In genomic region chr9:134680393-134681060, GRCh38 we compare ENCODE assay signal across 23 cellular contexts. TPM values are rescaled to one million over a fixed set of nuclear protein-coding genes. Genes with fewer than 3 reads are reported as not detected.
DNase-seq lines count a peak whose midpoint lies in the region; ATAC-seq, FAIRE-seq and TF ChIP-seq lines count a peak whose summit lies in the region.
"Had no signal": no experiment of that assay in that cellular context is flagged by ENCODE, and none has a peak within 500 bp of the region (broad histone marks: within the 10 kb centered on the region; RNA-seq: fewer than 3 reads in every experiment).

No MANE protein-coding gene starts in this region.

- TF ChIP-seq CTCF in A549 (IDR thresholded peaks at IDR 0.05): no peak
- no peak for TF ChIP-seq CTCF in RWPE1 (conservative IDR thresholded peaks at IDR 0.05; ENCODE audit: low read depth)
- no peak for TF ChIP-seq CTCF in hepatocyte (IDR thresholded peaks at IDR 0.05; ENCODE audit: poor library complexity)
- TF ChIP-seq CTCF in sigmoid colon (IDR thresholded peaks at IDR 0.05): no peak
- TF ChIP-seq CTCF in BE2C (IDR thresholded peaks at IDR 0.05; ENCODE audit: low read depth, low read length): no peak

- no peak for TF ChIP-seq EP300 in A549 (IDR thresholded peaks at IDR 0.05)
- TF ChIP-seq EP300 in sigmoid colon (IDR thresholded peaks at IDR 0.05): no peak

- H4K20me1 ChIP-seq in hepatocyte (ENCODE audit: insufficient read depth, poor library complexity, severe bottlenecking): peaks cover 98% of the 10 kb centered on the region

- H2AFZ ChIP-seq in hepatocyte: no peak overlapping the region

- DNase-seq in A549 (ENCODE audit: low read depth in 1 of 2, low spot score in 1 of 2): no peak
- no peak for DNase-seq in RWPE1 (ENCODE audit: low spot score)
- DNase-seq in hepatocyte (ENCODE audit: low spot score): no peak
- DNase-seq in sigmoid colon: peak; percentile 62
- DNase-seq in KG1 (lab: John Stamatoyannopoulos, UW): no peak
- DNase-seq in BE2C: no peak
- DNase-seq in 8988T: no peak
- DNase-seq: activated CD4-positive, alpha-beta T cell treated with anti-CD3 and anti-CD28 coated beads for 4 hours; activated effector memory CD4-positive, alpha-beta T cell treated with anti-CD3 and anti-CD28 coated beads, Interleukin-2, amount 50 U/mL, for 16 hours; activated T-cell treated with anti-CD3 and anti-CD28 coated beads, Interleukin-2, amount 50 U/mL, for 1 hour; body of pancreas; Kasumi-1; NCI-H146; NCI-H446; NCI-H774; nucleus accumbens; OCI-M1; stimulated activated CD4-positive, alpha-beta T cell treated with anti-CD3 and anti-CD28 coated beads, Interleukin-1b, Interleukin-23, amount 100 ng/mL, for 48 hours had no signal

- 71% methylated on average over 15 of the region's 18 CpGs for WGBS in A549 (ENCODE audit: missing lambda C conversion rate)
- 85% methylated on average over 17 of the region's 18 CpGs for WGBS in hepatocyte (ENCODE audit: low lambda C conversion rate, missing lambda C conversion rate)
- WGBS in sigmoid colon, 2 donors: 62 to 78% methylated on average over 18 of the region's 18 CpGs

- no peak for FAIRE-seq in A549 (lab: Jason Lieb, UNC)
- FAIRE-seq: D721Med had no signal

- H3K4me3 ChIP-seq in A549 (no peak overlapping the region), hepatocyte (no peak overlapping the region), sigmoid colon (no peak overlapping the region), BE2C (ENCODE audit: low read depth, low read length) (no peak overlapping the region)
- H3K4me3 ChIP-seq: body of pancreas, skin epidermis had no signal

- POLR2A ChIA-PET in A549 (lab: Yijun Ruan, JAX): no interaction called here
- POLR2A ChIA-PET in RWPE1 (lab: Yijun Ruan, JAX; ENCODE audit: low non-redundant PET): no interaction called here

- H3K27me3 ChIP-seq in hepatocyte: no peaks in the 10 kb centered on the region
- no peaks in the 10 kb centered on the region for H3K27me3 ChIP-seq in sigmoid colon
- H3K27me3 ChIP-seq in BE2C: no peaks in the 10 kb centered on the region
- H3K27me3 ChIP-seq: body of pancreas had no signal

- ATAC-seq in A549 (no peak), HG03565 (IDR thresholded peaks at IDR 0.05; ENCODE audit: unreplicated experiment) (no peak)
- ATAC-seq: body of pancreas had no signal

- H3K9me3 ChIP-seq in A549 (peaks cover 3% of the 10 kb centered on the region; the same call in 2 of the 3 replicates), hepatocyte (ENCODE audit: low read depth) (no peaks in the 10 kb centered on the region), sigmoid colon (no peaks in the 10 kb centered on the region), BE2C (no peaks in the 10 kb centered on the region)
- H3K9me3 ChIP-seq: body of pancreas had no signal

- TF ChIP-seq POLR2A in A549 (IDR thresholded peaks at IDR 0.05; ENCODE audit: low read length) (no peak), sigmoid colon (IDR thresholded peaks at IDR 0.05) (no peak)

- peak overlapping the region; percentile 3; the same call in 1 of the 3 replicates for H3K4me2 ChIP-seq in A549
- H3K4me2 ChIP-seq in hepatocyte: peak overlapping the region; percentile 20

- CTCF ChIA-PET in A549 (lab: Yijun Ruan, JAX): interaction anchor here (1.4 to 3.0 kb wide), 5 partner anchors 10 to 233 kb away, joined by 3 to 11 read pairs (median 6); no protein-coding TSS in a partner anchor
- CTCF ChIA-PET in RWPE1 (lab: Yijun Ruan, JAX): interaction anchor here (0.8 kb wide), 1 partner anchor 728 kb away, joined by 5 read pairs; no protein-coding TSS in a partner anchor

- H3K9me2 ChIP-seq in hepatocyte (replicated peaks; ENCODE audit: insufficient read depth): no peaks in the 10 kb centered on the region

- H3K27ac ChIP-seq in A549 (peak overlapping the region in 1 of 2 experiments; percentile 60; a peak in 2 of 6 replicates), RWPE1 (peak overlapping the region; percentile 9; the same call in 1 of the 2 replicates), hepatocyte (no peak overlapping the region), sigmoid colon (peak overlapping the region; percentile 35 to 73 (median 56))
- H3K27ac ChIP-seq: body of pancreas had no signal

- TF ChIP-seq RAD21 in A549 (conservative IDR thresholded peaks at IDR 0.05 in 1 of 2, IDR thresholded peaks at IDR 0.05 in 1 of 2): no peak

- intact Hi-C loops in sigmoid colon (cut with DNase I): no loop called here

- H3K36me3 ChIP-seq in hepatocyte (replicated peaks; ENCODE audit: insufficient read depth, low read depth): no peaks in the 10 kb centered on the region
- peaks cover 0 to 6% (median 0%) of the 10 kb centered on the region in 4 donors for H3K36me3 ChIP-seq in sigmoid colon
- no peaks in the 10 kb centered on the region for H3K36me3 ChIP-seq in BE2C

- peaks cover 20% of the 10 kb centered on the region for H3K4me1 ChIP-seq in A549
- peaks cover 6% of the 10 kb centered on the region for H3K4me1 ChIP-seq in hepatocyte (ENCODE audit: insufficient read depth)
- H3K4me1 ChIP-seq in sigmoid colon: peaks cover 0 to 82% (median 71%) of the 10 kb centered on the region in 4 donors
- H3K4me1 ChIP-seq in BE2C: no peaks in the 10 kb centered on the region; the same call in 1 of the 2 replicates
- H3K4me1 ChIP-seq: body of pancreas had no signal

- peaks cover 71% of the 10 kb centered on the region for H3K79me2 ChIP-seq in hepatocyte

TF ChIP-seq in A549, 52 proteins besides CTCF, POLR2A, EP300 and RAD21:
- TF ChIP-seq PBX3 (IDR thresholded peaks at IDR 0.05): no peak
- no peak for TF ChIP-seq RFX5 (IDR thresholded peaks at IDR 0.05)
- no peak for TF ChIP-seq EHMT2 (IDR thresholded peaks at IDR 0.05; ENCODE audit: low read depth)
- TF ChIP-seq CHD2 (IDR thresholded peaks at IDR 0.05; ENCODE audit: low read length, partially characterized antibody): no peak
- TF ChIP-seq HOXA7 (CRISPR knock-in tag; IDR thresholded peaks at IDR 0.05): no peak
- no peak for TF ChIP-seq KDM1A (IDR thresholded peaks at IDR 0.05; ENCODE audit: low read depth)
- TF ChIP-seq ELK1 (IDR thresholded peaks at IDR 0.05; ENCODE audit: low read depth, low read length): no peak
- no peak for TF ChIP-seq NFE2L2 (conservative IDR thresholded peaks at IDR 0.05; ENCODE audit: low read length)
- TF ChIP-seq BHLHE40 (IDR thresholded peaks at IDR 0.05; ENCODE audit: low read depth, low read length): no peak

RNA-seq across cellular contexts. Expression of gene COL5A1, which starts 38.9 kb away (rescaled TPM):
- polyA plus RNA-seq in A549 (2011; rRNA removed): 15.2 and 16.1 TPM in 2 replicates
- polyA plus RNA-seq in A549 (2012; cell fraction: cytosol; rRNA removed): 19.4 and 22.8 TPM in 2 replicates
- polyA plus RNA-seq in A549 (2012; cell fraction: nucleus; rRNA removed): 109 and 117 TPM in 2 replicates
- polyA plus RNA-seq in A549 (2017; fragmentation: RNase III; extraction: RNeasy Plus Mini Kit Qiagen cat#74134 plus additional on column Dnase treatment): 50.7 to 72.3 TPM (median 67.5 TPM) in 3 replicates
- 18.7 and 27.1 TPM in 2 replicates for polyA minus RNA-seq in A549 (2011; rRNA and poly(A)+ RNA removed)
- 163 and 342 TPM in 2 replicates for total RNA-seq in hepatocyte
- 347 and 371 TPM in 2 replicates for polyA plus RNA-seq in hepatocyte
- total RNA-seq in sigmoid colon: 100 to 1,000 TPM in 1 of 4 donors, 10 to 100 TPM in 3; 24.2 to 168 (median 59.4) TPM
- polyA plus RNA-seq in sigmoid colon: 10 to 100 TPM in 1 of 3 donors, 1 to 10 TPM in 2; 4.2 to 13.2 (median 4.4) TPM
- 2.0 TPM for polyA plus RNA-seq in BE2C (2012; ENCODE audit: insufficient read depth, insufficient read length, low read depth)
- total RNA-seq: activated CD8-positive, alpha-beta memory T cell treated with anti-CD3 and anti-CD28 coated beads for 36 hours had no signal
- polyA plus RNA-seq: CD14-positive monocyte had no signal
